22 cellular contexts compared by ENCODE assay signal in genomic region chr1:183000161-183000560, GRCh38. TPM values are rescaled to one million over a fixed set of nuclear protein-coding genes. Genes with fewer than 3 reads are reported as not detected.
"Had no signal": no experiment of that assay in that cellular context is flagged by ENCODE, and none has a peak within 500 bp of the region (broad histone marks: within the 10 kb centered on the region; RNA-seq: fewer than 3 reads in every experiment).

No MANE protein-coding gene starts in this region.

- H3K36me3 ChIP-seq: MG63, SJSA1 had no signal

- H3K27ac ChIP-seq: SJSA1, SK-N-MC had no signal

- H3K4me3 ChIP-seq: MG63, SJSA1, SK-N-MC had no signal

- ATAC-seq: HepG2 had no signal

- H3K9me3 ChIP-seq: MG63, SJSA1 had no signal

- DNase-seq: IMR-90, Karpas-422, KG1, MG63, NCI-H1092, NCI-H1105 treated with DMSO at 0.1 percent for 48 hours, NCI-H1417 treated with DMSO at 0.1 percent for 48 hours, NCI-H146, NCI-H1694 treated with DMSO at 0.1 percent for 48 hours, NCI-H1930, NCI-H2081, NCI-H2107, NCI-H524, NCI-H69, NCI-H774, SIG-M5 had no signal

- H3K27me3 ChIP-seq: MG63, SJSA1 had no signal

RNA-seq across cellular contexts. Expression of gene SHCBP1L, which starts 47.2 kb away (rescaled TPM):
- total RNA-seq: HepG2, HT1080, IMR-90, NCI-H460, Right ventricle myocardium inferior, SJSA1 had no signal
- polyA plus RNA-seq: HepG2, IMR-90 had no signal
